Comparison of ENCODE assay signal across 31 cellular contexts in the genomic region with DNA sequence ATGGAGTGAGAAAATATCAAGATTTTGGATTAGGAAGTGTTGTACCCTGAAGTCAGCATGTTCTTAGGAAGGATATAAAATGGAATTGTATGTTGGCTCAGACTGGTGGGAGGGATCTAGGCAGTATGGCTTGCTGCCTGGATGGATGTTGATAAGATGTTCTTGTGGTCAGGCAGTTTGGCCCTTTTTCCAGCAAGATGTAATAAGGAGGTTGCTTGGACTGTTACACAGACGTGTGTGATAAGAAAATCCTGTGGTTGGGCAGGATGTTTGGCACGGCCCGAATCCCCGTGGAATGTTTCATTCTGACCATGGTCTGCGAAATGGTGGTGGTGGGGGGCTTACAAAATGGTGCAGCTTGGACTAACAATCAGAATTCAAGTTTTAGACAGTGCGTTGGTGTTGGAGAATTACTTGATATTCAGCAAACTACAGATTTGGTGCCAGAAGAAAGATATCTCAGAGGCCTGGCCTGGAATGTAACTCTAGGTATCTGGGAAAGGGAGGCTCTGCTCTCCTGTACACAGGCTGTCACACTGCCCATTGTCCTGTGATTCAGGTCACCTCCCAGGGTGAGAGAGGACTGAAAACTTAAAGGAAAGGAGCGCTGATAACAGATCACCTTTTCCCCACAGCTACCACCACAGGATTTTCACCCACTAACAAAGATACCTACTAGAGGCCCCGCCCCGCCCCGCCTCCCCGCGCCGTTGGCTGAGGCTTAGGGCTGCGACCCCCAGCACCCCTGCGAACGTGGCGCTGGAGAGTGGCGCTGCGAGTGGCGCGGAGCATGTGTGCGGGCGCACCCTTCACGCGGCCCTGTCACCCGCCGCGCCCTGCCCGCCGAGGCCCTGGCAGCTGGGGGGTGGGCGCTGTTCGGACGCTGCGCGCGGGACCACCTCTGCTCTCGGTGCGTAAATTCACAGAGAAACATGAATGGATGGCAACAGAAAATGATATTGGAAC. TPM values are rescaled to one million over a fixed set of nuclear protein-coding genes. Genes with fewer than 3 reads are reported as not detected.
DNase-seq lines count a peak whose midpoint lies in the region; ATAC-seq, FAIRE-seq and TF ChIP-seq lines count a peak whose summit lies in the region.
"Had no signal": no experiment of that assay in that cellular context is flagged by ENCODE, and none has a peak within 500 bp of the region (broad histone marks: within the 10 kb centered on the region; RNA-seq: fewer than 3 reads in every experiment).

No MANE protein-coding gene starts in this region.

- H3K27ac ChIP-seq in heart left ventricle (peak overlapping the region in 2 of 12 donors; percentile 8 to 24), trophoblast cell (ENCODE audit: low read depth, low read length) (no peak overlapping the region)
- H3K27ac ChIP-seq: ascending aorta, GM23248, HL-60, parathyroid adenoma, SJCRH30 had no signal

- no peak overlapping the region for H3K14ac ChIP-seq in trophoblast cell (ENCODE audit: low read length)

- H3K18ac ChIP-seq in trophoblast cell (ENCODE audit: low read length), result no peak overlapping the region

- no peak overlapping the region for H2BK120ac ChIP-seq in trophoblast cell (ENCODE audit: insufficient read depth, low read length, poor library complexity)

- WGBS in heart left ventricle, 4 donors, result 82 to 89% (median 87%) methylated on average over 20 to 38 of the region's 38 CpGs
- WGBS in trophoblast cell (ENCODE audit: extremely low coverage, insufficient coverage, insufficient read length), result no CpG with 5 or more reads among the region's 38 CpGs

- DNase-seq in M059J (ENCODE audit: low read depth), result peak; percentile 13
- peak; percentile 99 for DNase-seq in amniotic epithelial cell (ENCODE audit: low read depth)
- no peak for DNase-seq in heart left ventricle
- DNase-seq in trophoblast cell, result no peak
- DNase-seq in NCI-H1694 treated with DMSO at 0.1 percent for 48 hours (lab: John Stamatoyannopoulos, UW), result no peak
- no peak for DNase-seq in activated naive CD4-positive, alpha-beta T cell treated with Interleukin-2 at 50 U/mL for 16 hours
- no peak for DNase-seq in HTR-8/SVneo (ENCODE audit: insufficient read length, low spot score)
- DNase-seq: activated B cell treated with CpG ODN at 0.5 μM for 24 hours; activated CD4-positive, alpha-beta memory T cell treated with anti-CD3 and anti-CD28 coated beads, Interleukin-2, amount 10 ng/mL, durations not matched to agents 7 days and 5 days; activated naive CD4-positive, alpha-beta T cell treated with anti-CD3 and anti-CD28 coated beads for 36 hours; activated T-cell treated with anti-CD3 and anti-CD28 coated beads, Interleukin-2, amount 50 U/mL, for 1 hour; CD4-positive, alpha-beta memory T cell; DMS53; endodermal cell; GF-D8; GM23248; mammary epithelial cell; NCI-H1694; NCI-H2227 treated with DMSO at 0.1 percent for 48 hours; NCI-H82; SJCRH30; stimulated activated CD4-positive, alpha-beta T cell treated with anti-CD3 and anti-CD28 coated beads, Interleukin-1b, Interleukin-23, amount 100 ng/mL, for 48 hours; stimulated activated naive B cell treated with anti-CD40 and anti-IgM and Interleukin-4, amounts not matched to agents 10 μg/mL and 1 μg/mL and 100 μg/mL, for 72 hours; T-helper 17 cell had no signal

- no peak overlapping the region for H2BK12ac ChIP-seq in trophoblast cell (ENCODE audit: low read length)

- no peak overlapping the region for H3K23ac ChIP-seq in trophoblast cell (ENCODE audit: low read length)

- H2BK5ac ChIP-seq in trophoblast cell (ENCODE audit: low read depth, low read length, poor library complexity), result no peak overlapping the region

- H3K4me1 ChIP-seq in heart left ventricle (peaks cover 0 to 12% (median 0%) of the 10 kb centered on the region in 12 donors), trophoblast cell (ENCODE audit: control insufficient read depth in 1 of 2, insufficient read depth in 2 of 2, low read length in 2 of 2) (no peaks in the 10 kb centered on the region)
- H3K4me1 ChIP-seq: ascending aorta, parathyroid adenoma, SJCRH30, tibial nerve had no signal

- H3K79me2 ChIP-seq in trophoblast cell (ENCODE audit: control insufficient read depth, insufficient read depth, low read length, poor library complexity), result no peaks in the 10 kb centered on the region
- H3K79me2 ChIP-seq: parathyroid adenoma had no signal

- no peak overlapping the region for H3K4me3 ChIP-seq in heart left ventricle
- no peak overlapping the region for H3K4me3 ChIP-seq in trophoblast cell (ENCODE audit: low read depth, low read length)
- H3K4me3 ChIP-seq: ascending aorta, GM23248, SJCRH30, tibial nerve had no signal

- H3K27me3 ChIP-seq in heart left ventricle, result no peaks in the 10 kb centered on the region
- H3K27me3 ChIP-seq in trophoblast cell (ENCODE audit: insufficient read depth, low read length), result no peaks in the 10 kb centered on the region
- H3K27me3 ChIP-seq: ascending aorta, SJCRH30, tibial nerve had no signal

- H2AK5ac ChIP-seq in trophoblast cell (ENCODE audit: low read length), result no peak overlapping the region

- H3K9me3 ChIP-seq in heart left ventricle (peaks cover 0 to 6% (median 0%) of the 10 kb centered on the region in 12 donors), trophoblast cell (ENCODE audit: insufficient read depth, low read depth, low read length) (peaks cover 9% of the 10 kb centered on the region)
- H3K9me3 ChIP-seq: SJCRH30 had no signal

- H3K4ac ChIP-seq in trophoblast cell (ENCODE audit: low read depth, low read length), result no peak overlapping the region

- no peaks in the 10 kb centered on the region for H3K36me3 ChIP-seq in heart left ventricle
- no peaks in the 10 kb centered on the region for H3K36me3 ChIP-seq in trophoblast cell (ENCODE audit: control insufficient read depth in 1 of 2, insufficient read depth in 2 of 2, low read length in 2 of 2)
- H3K36me3 ChIP-seq: ascending aorta, SJCRH30, tibial nerve had no signal

- no peak for TF ChIP-seq CTCF in heart left ventricle (IDR thresholded peaks at IDR 0.05)

- ATAC-seq in heart left ventricle, result peak; percentile 58 to 95 (median 64)
- no peak for ATAC-seq in HG03342 (IDR thresholded peaks at IDR 0.05; ENCODE audit: unreplicated experiment)
- ATAC-seq: stimulated activated naive B cell treated with anti-CD40 and anti-IgM and Interleukin-4, amounts not matched to agents 10 μg/mL and 1 μg/mL and 100 μg/mL, for 72 hours; T-helper 17 cell had no signal

- intact Hi-C loops in heart left ventricle (cut with DNase I), result no loop called here

- no peak overlapping the region for H4K91ac ChIP-seq in trophoblast cell (ENCODE audit: low read depth, low read length)

- no peak overlapping the region for H4K8ac ChIP-seq in trophoblast cell (ENCODE audit: low read depth, low read length)

- TF ChIP-seq POLR2A in heart left ventricle (IDR thresholded peaks at IDR 0.05), result no peak

- H2AFZ ChIP-seq in trophoblast cell (ENCODE audit: insufficient read depth, low read length, poor library complexity), result peak overlapping the region; percentile 54
- H2AFZ ChIP-seq: GM23248, parathyroid adenoma had no signal

- no peaks in the 10 kb centered on the region for H3K79me1 ChIP-seq in trophoblast cell (ENCODE audit: low read length)

- no peak overlapping the region for H3K9ac ChIP-seq in trophoblast cell (ENCODE audit: low read length)
- H3K9ac ChIP-seq: GM23248, parathyroid adenoma had no signal

- no peak overlapping the region for H3K4me2 ChIP-seq in trophoblast cell (ENCODE audit: low read length)

- no peak for FAIRE-seq in HTR-8/SVneo (lab: Jason Lieb, UNC)
- FAIRE-seq: colon, GM19239 had no signal

- no peak overlapping the region for H4K12ac ChIP-seq in trophoblast cell (ENCODE audit: low read depth, low read length)

RNA-seq across cellular contexts. Expression of a gene that starts 19.3 kb away (rescaled TPM):
- 8.8 and 12.1 TPM in 2 replicates for total RNA-seq in M059J (2014; rRNA removed; shearing (Covaris generic))
- 10 to 100 TPM; 10.9 to 25.9 (median 17.5) TPM for total RNA-seq in heart left ventricle
- 10 to 100 TPM in 1 of 2 donors, 1 to 10 TPM in 1; 5.5 to 11.5 TPM for polyA plus RNA-seq in heart left ventricle
- polyA plus RNA-seq in trophoblast cell (2013), result 1.3 and 1.4 TPM in 2 replicates

Comparison
In these comparisons a context has a peak if more than half of its experiments do, and no peak if none do; other contexts are left out.
1. DNase-seq: peak in M059J (single experiment) and amniotic epithelial cell (single experiment); none in heart left ventricle (0 of 5), trophoblast cell (0 of 2), NCI-H1694 treated with DMSO at 0.1 percent for 48 hours (single experiment), activated naive CD4-positive, alpha-beta T cell treated with Interleukin-2 at 50 U/mL for 16 hours (single experiment) and HTR-8/SVneo (single experiment).